10 cellular contexts compared by ENCODE assay signal in the genomic region with DNA sequence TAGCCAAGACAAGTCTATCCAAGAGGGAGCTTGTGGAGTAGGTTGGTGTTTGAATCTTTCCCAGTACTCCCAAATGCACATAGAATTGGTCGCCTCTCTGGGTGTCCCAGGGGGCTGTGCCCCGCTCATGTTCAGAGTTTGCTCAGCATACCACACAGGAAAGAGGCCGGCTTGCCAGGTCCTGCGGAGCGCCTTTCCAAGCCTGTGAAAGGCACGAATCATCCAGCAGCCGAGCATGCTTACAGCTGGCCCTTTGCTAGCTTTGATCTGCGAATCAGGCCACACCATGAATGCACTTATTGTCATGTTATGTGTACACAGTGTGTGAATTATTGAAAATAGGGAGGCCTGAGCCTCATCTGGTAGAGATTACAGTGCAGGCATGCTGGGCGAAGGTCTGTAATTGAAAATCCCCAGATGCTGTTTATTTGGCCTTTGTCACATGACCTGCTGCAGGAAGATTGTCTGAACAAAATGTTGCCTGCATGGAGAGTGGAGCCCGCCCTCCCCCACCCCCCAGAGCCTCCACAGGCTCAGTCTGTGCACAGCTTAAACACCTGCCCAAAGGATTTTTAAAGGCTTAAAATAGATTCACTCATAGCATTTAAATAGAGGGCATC.
A peak's percentile ranks its signal among the peaks of the same experiment; 100 is the strongest.
DNase-seq lines count a peak whose midpoint lies in the region; ATAC-seq and TF ChIP-seq lines count a peak whose summit lies in the region.
"Had no signal": no experiment of that assay in that cellular context is flagged by ENCODE, and none has a peak within 500 bp of the region (broad histone marks: within the 10 kb centered on the region; RNA-seq: fewer than 3 reads in every experiment).

No MANE protein-coding gene starts in this region.

- intact Hi-C loops in CD4-positive, alpha-beta T cell (cut with DNase I, micrococcal nuclease): no loop called here

- no peak overlapping the region for H3K27ac Mint-ChIP-seq in T-helper 17 cell
- no peak overlapping the region for H3K27ac Mint-ChIP-seq in CD4-positive, alpha-beta T cell
- H3K27ac Mint-ChIP-seq: B cell had no signal

- ATAC-seq in T-helper 17 cell: no peak
- ATAC-seq in CD4-positive, alpha-beta T cell (ENCODE audit: poor library complexity): no peak

- no peak overlapping the region for H3K4me3 Mint-ChIP-seq in T-helper 17 cell
- no peak overlapping the region for H3K4me3 Mint-ChIP-seq in CD4-positive, alpha-beta T cell
- H3K4me3 Mint-ChIP-seq: B cell had no signal

- no peak overlapping the region for H3K9ac ChIP-seq in liver (ENCODE audit: low read depth in 1 of 2, low read length in 2 of 2)

- CTCF ChIA-PET in CD4-positive, alpha-beta T cell (lab: Charles Lee): no interaction called here

- no peaks in the 10 kb centered on the region for H3K9me3 Mint-ChIP-seq in CD4-positive, alpha-beta T cell

- peaks cover 3% of the 10 kb centered on the region for H3K4me1 Mint-ChIP-seq in T-helper 17 cell
- peaks cover 16% of the 10 kb centered on the region for H3K4me1 Mint-ChIP-seq in CD4-positive, alpha-beta T cell (ENCODE audit: low read depth)
- H3K4me1 Mint-ChIP-seq: B cell had no signal

- POLR2A ChIA-PET in CD4-positive, alpha-beta T cell (lab: Charles Lee): no interaction called here

- peak in 1 of 2 donors; percentile 24 for TF ChIP-seq RAD21 in liver (IDR thresholded peaks at IDR 0.05)

- H3K27ac ChIP-seq in liver (ENCODE audit: low read depth in 1 of 2, low read length in 2 of 2): no peak overlapping the region
- H3K27ac ChIP-seq in CD4-positive, alpha-beta T cell (ENCODE audit: low read depth, low read length): no peak overlapping the region
- H3K27ac ChIP-seq: thoracic aorta had no signal

- no peaks in the 10 kb centered on the region for H3K27me3 ChIP-seq in liver (ENCODE audit: control insufficient read depth in 4 of 4, insufficient read depth in 4 of 4, low read length in 3 of 4)
- peaks cover 7% of the 10 kb centered on the region for H3K27me3 ChIP-seq in CD4-positive, alpha-beta T cell (ENCODE audit: control insufficient read depth, insufficient read depth, low read length)

- peaks cover 0 to 2% (median 0%) of the 10 kb centered on the region in 4 donors for H3K36me3 ChIP-seq in liver (ENCODE audit: control insufficient read depth in 4 of 4, insufficient read depth in 3 of 4, low read depth in 1 of 4, low read length in 3 of 4)
- H3K36me3 ChIP-seq: thoracic aorta had no signal

- peaks cover 38% of the 10 kb centered on the region for H3K27me3 Mint-ChIP-seq in T-helper 17 cell
- peaks cover 41% of the 10 kb centered on the region for H3K27me3 Mint-ChIP-seq in CD4-positive, alpha-beta T cell

- H3K36me3 Mint-ChIP-seq in T-helper 17 cell (ENCODE audit: low read depth): no peaks in the 10 kb centered on the region
- no peaks in the 10 kb centered on the region for H3K36me3 Mint-ChIP-seq in CD4-positive, alpha-beta T cell (ENCODE audit: low read depth)

- DNase-seq in AG08395 (ENCODE audit: low spot score) (peak; percentile 54), NCI-H146 (lab: John Stamatoyannopoulos, UW) (peak; percentile 98), astrocyte of the hippocampus (ENCODE audit: low read depth, low spot score) (peak; percentile 61), T-helper 17 cell (no peak), NAMALWA (ENCODE audit: low spot score) (no peak)
- no peak for DNase-seq in effector CD8-positive, alpha-beta T cell (lab: John Stamatoyannopoulos, UW)
- no peak for DNase-seq in CD4-positive, alpha-beta T cell

- H3K9me3 ChIP-seq in liver (ENCODE audit: control insufficient read depth in 4 of 4, low read length in 3 of 4) (no peaks in the 10 kb centered on the region), T-helper 17 cell (ENCODE audit: control insufficient read depth, low read length, poor library complexity, severe bottlenecking) (no peaks in the 10 kb centered on the region)
- H3K9me3 ChIP-seq in CD4-positive, alpha-beta T cell (ENCODE audit: control insufficient read depth, low read length): no peaks in the 10 kb centered on the region
- H3K9me3 ChIP-seq: thoracic aorta had no signal

- peaks cover 6 to 14% (median 8%) of the 10 kb centered on the region in 4 donors for H3K4me1 ChIP-seq in liver (ENCODE audit: control insufficient read depth in 4 of 4, insufficient read depth in 4 of 4, low read length in 3 of 4)

- TF ChIP-seq CTCF in liver (IDR thresholded peaks at IDR 0.05; ENCODE audit: low read depth, low read length, missing input control): no peak
- no peak for TF ChIP-seq CTCF in CD4-positive, alpha-beta T cell (IDR thresholded peaks at IDR 0.05)

- 75% methylated on average over 10 of the region's 10 CpGs for WGBS in liver

- no peak overlapping the region for H3K4me3 ChIP-seq in liver (ENCODE audit: low read depth in 1 of 3, low read length in 3 of 3)
- H3K4me3 ChIP-seq: thoracic aorta had no signal

TF ChIP-seq in liver, 16 proteins besides CTCF, POLR2A, EP300 and RAD21:
- peak; percentile 23 to 24 for TF ChIP-seq HNF4A (conservative IDR thresholded peaks at IDR 0.05)
- TF ChIP-seq, protein P1, sequence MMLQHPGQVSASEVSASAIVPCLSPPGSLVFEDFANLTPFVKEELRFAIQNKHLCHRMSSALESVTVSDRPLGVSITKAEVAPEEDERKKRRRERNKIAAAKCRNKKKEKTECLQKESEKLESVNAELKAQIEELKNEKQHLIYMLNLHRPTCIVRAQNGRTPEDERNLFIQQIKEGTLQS (IDR thresholded peaks at IDR 0.05): no peak
- TF ChIP-seq, protein P2, sequence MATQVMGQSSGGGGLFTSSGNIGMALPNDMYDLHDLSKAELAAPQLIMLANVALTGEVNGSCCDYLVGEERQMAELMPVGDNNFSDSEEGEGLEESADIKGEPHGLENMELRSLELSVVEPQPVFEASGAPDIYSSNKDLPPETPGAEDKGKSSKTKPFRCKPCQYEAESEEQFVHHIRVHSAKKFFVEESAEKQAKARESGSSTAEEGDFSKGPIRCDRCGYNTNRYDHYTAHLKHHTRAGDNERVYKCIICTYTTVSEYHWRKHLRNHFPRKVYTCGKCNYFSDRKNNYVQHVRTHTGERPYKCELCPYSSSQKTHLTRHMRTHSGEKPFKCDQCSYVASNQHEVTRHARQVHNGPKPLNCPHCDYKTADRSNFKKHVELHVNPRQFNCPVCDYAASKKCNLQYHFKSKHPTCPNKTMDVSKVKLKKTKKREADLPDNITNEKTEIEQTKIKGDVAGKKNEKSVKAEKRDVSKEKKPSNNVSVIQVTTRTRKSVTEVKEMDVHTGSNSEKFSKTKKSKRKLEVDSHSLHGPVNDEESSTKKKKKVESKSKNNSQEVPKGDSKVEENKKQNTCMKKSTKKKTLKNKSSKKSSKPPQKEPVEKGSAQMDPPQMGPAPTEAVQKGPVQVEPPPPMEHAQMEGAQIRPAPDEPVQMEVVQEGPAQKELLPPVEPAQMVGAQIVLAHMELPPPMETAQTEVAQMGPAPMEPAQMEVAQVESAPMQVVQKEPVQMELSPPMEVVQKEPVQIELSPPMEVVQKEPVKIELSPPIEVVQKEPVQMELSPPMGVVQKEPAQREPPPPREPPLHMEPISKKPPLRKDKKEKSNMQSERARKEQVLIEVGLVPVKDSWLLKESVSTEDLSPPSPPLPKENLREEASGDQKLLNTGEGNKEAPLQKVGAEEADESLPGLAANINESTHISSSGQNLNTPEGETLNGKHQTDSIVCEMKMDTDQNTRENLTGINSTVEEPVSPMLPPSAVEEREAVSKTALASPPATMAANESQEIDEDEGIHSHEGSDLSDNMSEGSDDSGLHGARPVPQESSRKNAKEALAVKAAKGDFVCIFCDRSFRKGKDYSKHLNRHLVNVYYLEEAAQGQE (IDR thresholded peaks at IDR 0.05): no peak
- TF ChIP-seq, protein P3, sequence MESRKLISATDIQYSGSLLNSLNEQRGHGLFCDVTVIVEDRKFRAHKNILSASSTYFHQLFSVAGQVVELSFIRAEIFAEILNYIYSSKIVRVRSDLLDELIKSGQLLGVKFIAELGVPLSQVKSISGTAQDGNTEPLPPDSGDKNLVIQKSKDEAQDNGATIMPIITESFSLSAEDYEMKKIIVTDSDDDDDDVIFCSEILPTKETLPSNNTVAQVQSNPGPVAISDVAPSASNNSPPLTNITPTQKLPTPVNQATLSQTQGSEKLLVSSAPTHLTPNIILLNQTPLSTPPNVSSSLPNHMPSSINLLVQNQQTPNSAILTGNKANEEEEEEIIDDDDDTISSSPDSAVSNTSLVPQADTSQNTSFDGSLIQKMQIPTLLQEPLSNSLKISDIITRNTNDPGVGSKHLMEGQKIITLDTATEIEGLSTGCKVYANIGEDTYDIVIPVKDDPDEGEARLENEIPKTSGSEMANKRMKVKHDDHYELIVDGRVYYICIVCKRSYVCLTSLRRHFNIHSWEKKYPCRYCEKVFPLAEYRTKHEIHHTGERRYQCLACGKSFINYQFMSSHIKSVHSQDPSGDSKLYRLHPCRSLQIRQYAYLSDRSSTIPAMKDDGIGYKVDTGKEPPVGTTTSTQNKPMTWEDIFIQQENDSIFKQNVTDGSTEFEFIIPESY (IDR thresholded peaks at IDR 0.05): no peak
- TF ChIP-seq, protein P4, sequence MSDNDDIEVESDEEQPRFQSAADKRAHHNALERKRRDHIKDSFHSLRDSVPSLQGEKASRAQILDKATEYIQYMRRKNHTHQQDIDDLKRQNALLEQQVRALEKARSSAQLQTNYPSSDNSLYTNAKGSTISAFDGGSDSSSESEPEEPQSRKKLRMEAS (IDR thresholded peaks at IDR 0.05): no peak
- no peak for TF ChIP-seq SP1 (IDR thresholded peaks at IDR 0.05)
- no peak for TF ChIP-seq GABPA (IDR thresholded peaks at IDR 0.05 in 1 of 2, conservative IDR thresholded peaks at IDR 0.05 in 1 of 2)
- TF ChIP-seq TAF1 (conservative IDR thresholded peaks at IDR 0.05): no peak
- TF ChIP-seq RXRA (IDR thresholded peaks at IDR 0.05): peak in 1 of 2 donors; percentile 18
- no peak for TF ChIP-seq JUND (IDR thresholded peaks at IDR 0.05)
- TF ChIP-seq FOXA1 (IDR thresholded peaks at IDR 0.05): no peak
- no peak for TF ChIP-seq NR2F2 (IDR thresholded peaks at IDR 0.05)
- no peak for TF ChIP-seq EGR1 (IDR thresholded peaks at IDR 0.05; ENCODE audit: low read depth in 2 of 2)
- TF ChIP-seq HNF4G (IDR thresholded peaks at IDR 0.05): no peak
- TF ChIP-seq YY1 (IDR thresholded peaks at IDR 0.05): no peak
- TF ChIP-seq FOXA2 (IDR thresholded peaks at IDR 0.05): no peak

Comparison
In these comparisons a context has a peak if more than half of its experiments do, and no peak if none do; other contexts are left out.
1. DNase-seq: peak in AG08395 (single experiment), NCI-H146 (single experiment) and astrocyte of the hippocampus (single experiment); none in effector CD8-positive, alpha-beta T cell (single experiment), T-helper 17 cell (0 of 3), NAMALWA (single experiment) and CD4-positive, alpha-beta T cell (0 of 10).